In genomic region chr20:46406986-46407670, GRCh38 we compare ENCODE assay signal across 8 cellular contexts. TPM values are rescaled to one million over a fixed set of nuclear protein-coding genes. Genes with fewer than 3 reads are reported as not detected.
DNase-seq lines count a peak whose midpoint lies in the region; ATAC-seq and TF ChIP-seq lines count a peak whose summit lies in the region.

No MANE protein-coding gene starts in this region.

- no peaks in the 10 kb centered on the region for H3K9me3 ChIP-seq in A673 (ENCODE audit: low read depth, low read length, poor library complexity, severe bottlenecking)
- no peaks in the 10 kb centered on the region for H3K9me3 ChIP-seq in NT2/D1 (ENCODE audit: insufficient read depth, low read length)
- H3K9me3 ChIP-seq in osteoblast (ENCODE audit: low read depth, low read length): no peaks in the 10 kb centered on the region
- H3K9me3 ChIP-seq in thoracic aorta: no peaks in the 10 kb centered on the region

- H3K4me3 Mint-ChIP-seq in activated T-cell treated with anti-CD3 and anti-CD28 coated beads, Interleukin-2, amount 50 U/mL, for 4 hours: peak overlapping the region; percentile 93

- peak overlapping the region; percentile 94 for H3K4me2 ChIP-seq in osteoblast (ENCODE audit: insufficient read depth, low read length)

- no peaks in the 10 kb centered on the region for H3K27me3 Mint-ChIP-seq in activated T-cell treated with anti-CD3 and anti-CD28 coated beads, Interleukin-2, amount 50 U/mL, for 4 hours (ENCODE audit: low read depth)

- H3K9ac ChIP-seq in NT2/D1 (ENCODE audit: insufficient read length, low read depth): peak overlapping the region; percentile 75

- BruUV-seq in A673 (replicated peaks; lab: Mats Ljungman, UMichigan): no TSS peak

- peak overlapping the region; percentile 91 for H3K4me3 ChIP-seq in A673 (ENCODE audit: low read depth, low read length, poor library complexity, severe bottlenecking)
- H3K4me3 ChIP-seq in NT2/D1 (ENCODE audit: insufficient read length, low read depth): peak overlapping the region; percentile 55
- H3K4me3 ChIP-seq in foreskin fibroblast (ENCODE audit: low read depth in 1 of 2, low read length in 2 of 2): peak overlapping the region; percentile 75 to 83
- H3K4me3 ChIP-seq in osteoblast (ENCODE audit: insufficient read depth, low read length): peak overlapping the region; percentile 90
- peak overlapping the region; percentile 92 for H3K4me3 ChIP-seq in thoracic aorta

- H3K79me2 ChIP-seq in osteoblast (ENCODE audit: insufficient read depth, low read length): peaks cover 36% of the 10 kb centered on the region

- TF ChIP-seq CTCF in A673 (conservative IDR thresholded peaks at IDR 0.05; ENCODE audit: low read depth, low read length) (no peak), foreskin fibroblast (IDR thresholded peaks at IDR 0.05; ENCODE audit: low read depth, low read length) (no peak), osteoblast (IDR thresholded peaks at IDR 0.05; ENCODE audit: extremely low read depth, low read depth, low read length) (no peak), thoracic aorta (IDR thresholded peaks at IDR 0.05) (no peak)

- peaks cover 14% of the 10 kb centered on the region for H4K20me1 ChIP-seq in osteoblast (ENCODE audit: insufficient read depth, low read length)

- intact Hi-C loops in A673 (cut with micrococcal nuclease; ENCODE audit: unreplicated experiment): no loop called here

- H3K4me1 Mint-ChIP-seq in activated T-cell treated with anti-CD3 and anti-CD28 coated beads, Interleukin-2, amount 50 U/mL, for 4 hours (ENCODE audit: low read depth): peaks cover 62% of the 10 kb centered on the region

- H3K36me3 ChIP-seq in A673 (ENCODE audit: insufficient read depth, low read length, poor library complexity, severe bottlenecking) (no peaks in the 10 kb centered on the region), NT2/D1 (ENCODE audit: insufficient read depth, insufficient read length, low read length) (peaks cover 17% of the 10 kb centered on the region), osteoblast (ENCODE audit: insufficient read depth, low read length) (no peaks in the 10 kb centered on the region), thoracic aorta (no peaks in the 10 kb centered on the region)

- peak overlapping the region; percentile 93 for H2AFZ ChIP-seq in osteoblast (ENCODE audit: low read length)

- H3K27me3 ChIP-seq in A673 (replicated peaks; ENCODE audit: insufficient read depth, low read depth, low read length, poor library complexity) (no peaks in the 10 kb centered on the region), NT2/D1 (ENCODE audit: insufficient read depth, insufficient read length) (peaks cover 8% of the 10 kb centered on the region), osteoblast (ENCODE audit: insufficient read depth, low read length) (no peaks in the 10 kb centered on the region), thoracic aorta (replicated peaks; ENCODE audit: insufficient read depth) (no peaks in the 10 kb centered on the region)

- CTCF ChIA-PET in A673 (lab: Charles Lee): no interaction called here

- POLR2A ChIA-PET in A673 (lab: Charles Lee; ENCODE audit: low non-redundant PET): interaction anchor here (0.6 kb wide), 1 partner anchor 392 kb away, joined by 4 read pairs; no protein-coding TSS in a partner anchor

- DNase-seq in A673 (ENCODE audit: low spot score) (no peak), NT2/D1 (ENCODE audit: low read depth, low spot score) (no peak), foreskin fibroblast (peak in 1 of 2 donors; percentile 19), osteoblast (ENCODE audit: insufficient read length, low spot score, missing footprints) (peak; percentile 43), thoracic aorta (ENCODE audit: low spot score) (peak; percentile 31)
- peak; percentile 91 for DNase-seq in activated T-cell treated with anti-CD3 and anti-CD28 coated beads, Interleukin-2, amount 50 U/mL, for 4 hours

- H3K27ac ChIP-seq in A673 (ENCODE audit: low read depth, low read length, poor library complexity, severe bottlenecking): no peak overlapping the region
- peak overlapping the region; percentile 48 for H3K27ac ChIP-seq in osteoblast (ENCODE audit: low read depth, low read length)
- H3K27ac ChIP-seq in thoracic aorta: peak overlapping the region; percentile 75 to 97

- H3K36me3 Mint-ChIP-seq in activated T-cell treated with anti-CD3 and anti-CD28 coated beads, Interleukin-2, amount 50 U/mL, for 4 hours (ENCODE audit: insufficient read depth): peaks cover 6% of the 10 kb centered on the region

- ATAC-seq in GM19043 (IDR thresholded peaks at IDR 0.05; ENCODE audit: low read depth, unreplicated experiment) (peak; percentile 19), HG03439 (IDR thresholded peaks at IDR 0.05; ENCODE audit: unreplicated experiment) (peak; percentile 52), thoracic aorta (ENCODE audit: insufficient number of reproducible peaks, low FRiP score, low read depth) (peak; percentile 40)
- ATAC-seq in activated T-cell treated with anti-CD3 and anti-CD28 coated beads, Interleukin-2, amount 50 U/mL, for 4 hours: peak; percentile 70

- no peaks in the 10 kb centered on the region for H3K9me3 Mint-ChIP-seq in activated T-cell treated with anti-CD3 and anti-CD28 coated beads, Interleukin-2, amount 50 U/mL, for 4 hours

- H3K4me1 ChIP-seq in A673 (ENCODE audit: insufficient read depth, low read length, poor library complexity, severe bottlenecking) (peaks cover 6% of the 10 kb centered on the region), NT2/D1 (ENCODE audit: insufficient read depth, insufficient read length) (peaks cover 10% of the 10 kb centered on the region), osteoblast (ENCODE audit: insufficient read depth, low read length) (peaks cover 24% of the 10 kb centered on the region), thoracic aorta (ENCODE audit: control insufficient read depth in 1 of 2, low read depth in 2 of 2) (peaks cover 24 to 52% of the 10 kb centered on the region in 2 donors)

RNA-seq across cellular contexts. Expression of gene ELMO2, which starts 0.7 kb away (rescaled TPM):
- 35.3 and 38.5 TPM in 2 replicates for total RNA-seq in A673 (2021)
- total RNA-seq in activated T-cell treated with anti-CD3 and anti-CD28 coated beads, Interleukin-2, amount 50 U/mL, for 4 hours: 10 to 100 TPM; 31.6 to 46.4 (median 42.6) TPM
- 39.8 and 46.7 TPM in 2 replicates for total RNA-seq in osteoblast
- total RNA-seq in thoracic aorta: 10 to 100 TPM; 50.1 to 55.2 TPM

Comparison
In these comparisons a context has a peak if more than half of its experiments do, and no peak if none do; other contexts are left out.
1. DNase-seq: peak in activated T-cell treated with anti-CD3 and anti-CD28 coated beads, Interleukin-2, amount 50 U/mL, for 4 hours (single experiment), osteoblast (single experiment) and thoracic aorta (single experiment); none in A673 (single experiment) and NT2/D1 (single experiment).
2. ATAC-seq: peak in every context shown above with its lines; median percentile 70 in activated T-cell treated with anti-CD3 and anti-CD28 coated beads, Interleukin-2, amount 50 U/mL, for 4 hours; 52 in HG03439; 40 in thoracic aorta; 19 in GM19043.
3. Peak in every context shown above with its lines, with median percentiles within 50 percentile points of each other: H3K4me3 ChIP-seq.